Comparison of ENCODE assay signal across 19 cellular contexts in the genomic region with DNA sequence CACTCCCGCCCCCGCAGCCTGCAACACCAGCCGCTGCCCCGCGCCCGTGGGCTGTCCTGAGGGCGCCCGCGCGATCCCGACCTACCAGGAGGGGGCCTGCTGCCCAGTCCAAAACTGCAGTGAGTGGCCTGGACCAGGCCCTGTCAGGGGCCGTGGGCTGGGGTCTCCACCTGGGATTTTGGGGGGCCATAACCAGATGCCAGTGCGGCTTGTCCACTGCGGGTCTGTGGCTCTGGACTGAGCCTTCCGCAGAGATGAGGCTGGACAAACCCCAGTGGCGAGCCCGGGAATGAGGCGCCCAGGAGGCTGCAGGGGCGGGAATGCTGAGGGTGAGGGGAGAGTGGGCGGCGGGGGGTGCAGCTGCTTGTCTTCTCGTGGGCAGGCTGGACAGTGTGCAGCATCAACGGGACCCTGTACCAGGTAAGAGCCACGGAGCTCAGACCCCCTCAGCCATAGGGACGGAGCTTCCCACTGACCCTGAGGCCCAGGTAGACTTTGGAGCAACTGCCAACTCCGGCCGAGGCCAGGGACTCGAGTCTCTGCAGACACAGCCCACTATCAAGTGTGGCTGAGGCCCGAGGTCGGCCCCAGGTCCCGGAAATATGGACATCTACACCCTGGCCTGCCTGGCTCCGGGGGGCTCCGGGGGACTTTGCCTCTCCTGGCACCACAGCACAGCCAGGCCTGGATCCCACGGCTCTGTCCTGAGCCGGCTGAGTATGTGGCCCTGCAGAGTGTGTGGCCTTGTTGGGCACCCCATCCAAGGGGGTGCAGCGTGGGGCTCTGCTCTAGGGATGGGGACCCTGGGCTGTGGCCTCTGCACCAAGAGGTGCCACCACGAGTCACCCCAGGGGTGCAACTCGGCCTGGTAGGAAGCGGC. TPM values are rescaled to one million over a fixed set of nuclear protein-coding genes. Genes with fewer than 3 reads are reported as not detected.
A peak's percentile ranks its signal among the peaks of the same experiment; 100 is the strongest.
DNase-seq lines count a peak whose midpoint lies in the region; ATAC-seq and TF ChIP-seq lines count a peak whose summit lies in the region.
"Had no signal": no experiment of that assay in that cellular context is flagged by ENCODE, and none has a peak within 500 bp of the region (broad histone marks: within the 10 kb centered on the region; RNA-seq: fewer than 3 reads in every experiment).

No MANE protein-coding gene starts in this region.

- H3K79me2 ChIP-seq in SK-N-SH (ENCODE audit: insufficient read depth): no peaks in the 10 kb centered on the region

- TF ChIP-seq RAD21 in SK-N-SH (IDR thresholded peaks at IDR 0.05; ENCODE audit: low read length): no peak

- H3K9me3 ChIP-seq in SK-N-SH: no peaks in the 10 kb centered on the region
- H3K9me3 ChIP-seq: neutrophil had no signal

- WGBS in SK-N-SH (ENCODE audit: low lambda C conversion rate): 58% methylated on average over 20 of the region's 39 CpGs

- ATAC-seq in SK-N-SH treated with all-trans-retinoic acid at 6 μM for 48 hours (no peak), sciatic nerve (no peak)
- ATAC-seq: activated naive CD4-positive, alpha-beta T cell treated with anti-CD3 and anti-CD28 coated beads, Interleukin-2, amount 50 U/mL, for 72 hours; stimulated activated naive CD8-positive, alpha-beta T cell treated with anti-CD3 and anti-CD28 coated beads, Interleukin-15, amount 100 ng/mL, for 72 hours had no signal

- no peaks in the 10 kb centered on the region for H3K9me2 ChIP-seq in SK-N-SH

- no peak overlapping the region for H3K4me2 ChIP-seq in SK-N-SH

- peaks cover 8% of the 10 kb centered on the region for H3K27me3 Mint-ChIP-seq in HFFc6 (ENCODE audit: insufficient read depth)
- H3K27me3 Mint-ChIP-seq: CD4-positive, CD25-positive, alpha-beta regulatory T cell; stimulated activated naive CD8-positive, alpha-beta T cell treated with anti-CD3 and anti-CD28 coated beads, Interleukin-15, amount 100 ng/mL, for 72 hours had no signal

- peaks cover 5% of the 10 kb centered on the region; the same call in 1 of the 2 replicates for H3K27me3 ChIP-seq in SK-N-SH (ENCODE audit: insufficient read depth)

- no peaks in the 10 kb centered on the region for H3K4me1 Mint-ChIP-seq in HFFc6 (ENCODE audit: low read depth)
- H3K4me1 Mint-ChIP-seq: CD4-positive, CD25-positive, alpha-beta regulatory T cell; stimulated activated naive CD8-positive, alpha-beta T cell treated with anti-CD3 and anti-CD28 coated beads, Interleukin-15, amount 100 ng/mL, for 72 hours had no signal

- H3K4me3 Mint-ChIP-seq in HFFc6: no peak overlapping the region
- H3K4me3 Mint-ChIP-seq: CD4-positive, CD25-positive, alpha-beta regulatory T cell; stimulated activated naive CD8-positive, alpha-beta T cell treated with anti-CD3 and anti-CD28 coated beads, Interleukin-15, amount 100 ng/mL, for 72 hours had no signal

- H3K36me3 Mint-ChIP-seq in HFFc6 (ENCODE audit: low read depth): no peaks in the 10 kb centered on the region
- H3K36me3 Mint-ChIP-seq: activated naive CD4-positive, alpha-beta T cell treated with anti-CD3 and anti-CD28 coated beads, Interleukin-2, amount 50 U/mL, for 72 hours; CD4-positive, CD25-positive, alpha-beta regulatory T cell had no signal

- peaks cover 0 to 10% of the 10 kb centered on the region in 2 experiments; a peak in 1 of 4 replicates for H3K4me1 ChIP-seq in SK-N-SH (ENCODE audit: control insufficient read depth in 1 of 2, insufficient read depth in 2 of 2, low read depth in 1 of 2, low read length in 1 of 2)

- no peak overlapping the region for H3K4me3 ChIP-seq in SK-N-SH (ENCODE audit: low read depth in 2 of 2, low read length in 1 of 2)

- no peak overlapping the region for H3K27ac ChIP-seq in SK-N-SH (ENCODE audit: low read depth in 2 of 2, low read length in 1 of 2)
- H3K27ac ChIP-seq: 22Rv1, neutrophil had no signal

- no peak for TF ChIP-seq EP300 in SK-N-SH (IDR thresholded peaks at IDR 0.05; ENCODE audit: borderline replicate concordance in 1 of 2, low read depth in 1 of 2, low read length in 1 of 2)

- CTCF ChIA-PET in SK-N-SH (lab: Yijun Ruan, JAX): no interaction called here

- H3K36me3 ChIP-seq in SK-N-SH (replicated peaks in 1 of 2; ENCODE audit: control insufficient read depth in 1 of 2, insufficient read depth in 2 of 2, low read length in 1 of 2): no peaks in the 10 kb centered on the region
- H3K36me3 ChIP-seq: neutrophil had no signal

- H2AFZ ChIP-seq in SK-N-SH (ENCODE audit: low read depth): no peak overlapping the region

- no peaks in the 10 kb centered on the region for H3F3A ChIP-seq in SK-N-SH (replicated peaks; ENCODE audit: insufficient read depth)

- H4K20me1 ChIP-seq in SK-N-SH (ENCODE audit: insufficient read depth): no peaks in the 10 kb centered on the region

- H3K27ac Mint-ChIP-seq in HFFc6: no peak overlapping the region
- H3K27ac Mint-ChIP-seq: activated naive CD4-positive, alpha-beta T cell treated with anti-CD3 and anti-CD28 coated beads, Interleukin-2, amount 50 U/mL, for 72 hours; CD4-positive, CD25-positive, alpha-beta regulatory T cell; stimulated activated naive CD8-positive, alpha-beta T cell treated with anti-CD3 and anti-CD28 coated beads, Interleukin-15, amount 100 ng/mL, for 72 hours had no signal

- peak; percentile 34 for DNase-seq in SK-N-SH
- DNase-seq in HFFc6: no peak
- peak; percentile 73 for DNase-seq in iPS-NIHi11 (ENCODE audit: low spot score)
- peak; percentile 51 for DNase-seq in sciatic nerve (ENCODE audit: low spot score)
- no peak for DNase-seq in NCI-H1105 treated with DMSO at 0.1 percent for 48 hours (lab: John Stamatoyannopoulos, UW)
- no peak for DNase-seq in HT-29 (ENCODE audit: low spot score)
- DNase-seq in effector CD8-positive, alpha-beta T cell (lab: John Stamatoyannopoulos, UW): no peak
- DNase-seq: CD4-positive, CD25-positive, alpha-beta regulatory T cell; effector memory CD4-positive, alpha-beta T cell; mesendoderm; NCI-H1694 treated with DMSO at 0.1 percent for 48 hours; NCI-H524 had no signal

- H3K9me3 Mint-ChIP-seq in HFFc6: no peaks in the 10 kb centered on the region; the same call in 1 of the 2 replicates
- H3K9me3 Mint-ChIP-seq: activated naive CD4-positive, alpha-beta T cell treated with anti-CD3 and anti-CD28 coated beads, Interleukin-2, amount 50 U/mL, for 72 hours; stimulated activated naive CD8-positive, alpha-beta T cell treated with anti-CD3 and anti-CD28 coated beads, Interleukin-15, amount 100 ng/mL, for 72 hours had no signal

- POLR2A ChIA-PET in SK-N-SH (lab: Yijun Ruan, JAX): no interaction called here

- no peak overlapping the region for H3K9ac ChIP-seq in SK-N-SH

- intact Hi-C loops in sciatic nerve (cut with DNase I): no loop called here

- TF ChIP-seq CTCF in SK-N-SH (IDR thresholded peaks at IDR 0.05) (no peak), HFFc6 (IDR thresholded peaks at IDR 0.05) (peak; percentile 16; the same call in 1 of the 2 replicates)

TF ChIP-seq in SK-N-SH, 30 proteins besides CTCF, POLR2A, EP300 and RAD21:
- no peak for TF ChIP-seq RCOR1 (IDR thresholded peaks at IDR 0.05; ENCODE audit: low read length)
- no peak for TF ChIP-seq NRF1 (IDR thresholded peaks at IDR 0.05; ENCODE audit: low read depth, low read length)
- TF ChIP-seq RXRA (IDR thresholded peaks at IDR 0.05; ENCODE audit: borderline replicate concordance, low read depth): no peak
- TF ChIP-seq GATA2 (CRISPR knock-in tag; IDR thresholded peaks at IDR 0.05): no peak

TF ChIP-seq in SK-N-SH treated with all-trans-retinoic acid at 6 μM for 48 hours, 23 proteins besides CTCF, POLR2A, EP300 and RAD21 (continues in another document):
- no peak for TF ChIP-seq ARNTL (CRISPR knock-in tag; IDR thresholded peaks at IDR 0.05; ENCODE audit: borderline replicate concordance, low read depth)
- TF ChIP-seq ZFP3 (CRISPR knock-in tag; IDR thresholded peaks at IDR 0.05): no peak
- TF ChIP-seq, protein P1, sequence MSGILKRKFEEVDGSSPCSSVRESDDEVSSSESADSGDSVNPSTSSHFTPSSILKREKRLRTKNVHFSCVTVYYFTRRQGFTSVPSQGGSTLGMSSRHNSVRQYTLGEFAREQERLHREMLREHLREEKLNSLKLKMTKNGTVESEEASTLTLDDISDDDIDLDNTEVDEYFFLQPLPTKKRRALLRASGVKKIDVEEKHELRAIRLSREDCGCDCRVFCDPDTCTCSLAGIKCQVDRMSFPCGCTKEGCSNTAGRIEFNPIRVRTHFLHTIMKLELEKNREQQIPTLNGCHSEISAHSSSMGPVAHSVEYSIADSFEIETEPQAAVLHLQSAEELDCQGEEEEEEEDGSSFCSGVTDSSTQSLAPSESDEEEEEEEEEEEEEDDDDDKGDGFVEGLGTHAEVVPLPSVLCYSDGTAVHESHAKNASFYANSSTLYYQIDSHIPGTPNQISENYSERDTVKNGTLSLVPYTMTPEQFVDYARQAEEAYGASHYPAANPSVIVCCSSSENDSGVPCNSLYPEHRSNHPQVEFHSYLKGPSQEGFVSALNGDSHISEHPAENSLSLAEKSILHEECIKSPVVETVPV (CRISPR knock-in tag; IDR thresholded peaks at IDR 0.05): no peak
- no peak for TF ChIP-seq ZC3H10 (CRISPR knock-in tag; IDR thresholded peaks at IDR 0.05)

RNA-seq across cellular contexts. Expression of a gene that starts 24.7 kb away (rescaled TPM):
- polyA plus RNA-seq in SK-N-SH (2012; rRNA removed): not detected in 2 replicates
- not detected in 2 replicates for polyA plus RNA-seq in SK-N-SH (2012; cell fraction: cytosol; rRNA removed)
- polyA plus RNA-seq in SK-N-SH (2012; cell fraction: nucleus; rRNA removed): not detected in 2 replicates
- total RNA-seq in HFFc6 (2021; fragmentation: NEBNext Ultra II Directional; extraction: Animal tissue kit (Norgen Biotek cat#: 25700)): not detected
- 0.71 TPM for total RNA-seq in sciatic nerve
- 0.10 and 4.3 TPM in 2 replicates for total RNA-seq in HT-29 (2014; rRNA removed; shearing (Covaris generic))
- total RNA-seq: activated naive CD4-positive, alpha-beta T cell treated with anti-CD3 and anti-CD28 coated beads, Interleukin-2, amount 50 U/mL, for 72 hours; bronchial epithelial cell; CD4-positive, CD25-positive, alpha-beta regulatory T cell; Daoy had no signal
- polyA plus RNA-seq: CD4-positive, CD25-positive, alpha-beta regulatory T cell had no signal

RNA-seq across cellular contexts. Expression of a gene that starts 40.4 kb away (rescaled TPM):
- polyA plus RNA-seq in SK-N-SH (2012; rRNA removed): not detected in 2 replicates
- polyA plus RNA-seq in SK-N-SH (2012; cell fraction: cytosol; rRNA removed): not detected in 2 replicates
- not detected in 2 replicates for polyA plus RNA-seq in SK-N-SH (2012; cell fraction: nucleus; rRNA removed)
- not detected for total RNA-seq in HFFc6 (2021; fragmentation: NEBNext Ultra II Directional; extraction: Animal tissue kit (Norgen Biotek cat#: 25700))
- 0.27 TPM for total RNA-seq in sciatic nerve
- 6.9 and 9.0 TPM in 2 replicates for total RNA-seq in HT-29 (2014; rRNA removed; shearing (Covaris generic))
- total RNA-seq: activated naive CD4-positive, alpha-beta T cell treated with anti-CD3 and anti-CD28 coated beads, Interleukin-2, amount 50 U/mL, for 72 hours; CD4-positive, CD25-positive, alpha-beta regulatory T cell; Daoy had no signal
- polyA plus RNA-seq: CD4-positive, CD25-positive, alpha-beta regulatory T cell had no signal

Comparison
In these comparisons a context has a peak if more than half of its experiments do, and no peak if none do; other contexts are left out.
1. DNase-seq: peak in SK-N-SH (single experiment), iPS-NIHi11 (single experiment) and sciatic nerve (single experiment); none in HFFc6 (single experiment), NCI-H1105 treated with DMSO at 0.1 percent for 48 hours (single experiment), HT-29 (single experiment) and effector CD8-positive, alpha-beta T cell (single experiment).